In the genomic region with DNA sequence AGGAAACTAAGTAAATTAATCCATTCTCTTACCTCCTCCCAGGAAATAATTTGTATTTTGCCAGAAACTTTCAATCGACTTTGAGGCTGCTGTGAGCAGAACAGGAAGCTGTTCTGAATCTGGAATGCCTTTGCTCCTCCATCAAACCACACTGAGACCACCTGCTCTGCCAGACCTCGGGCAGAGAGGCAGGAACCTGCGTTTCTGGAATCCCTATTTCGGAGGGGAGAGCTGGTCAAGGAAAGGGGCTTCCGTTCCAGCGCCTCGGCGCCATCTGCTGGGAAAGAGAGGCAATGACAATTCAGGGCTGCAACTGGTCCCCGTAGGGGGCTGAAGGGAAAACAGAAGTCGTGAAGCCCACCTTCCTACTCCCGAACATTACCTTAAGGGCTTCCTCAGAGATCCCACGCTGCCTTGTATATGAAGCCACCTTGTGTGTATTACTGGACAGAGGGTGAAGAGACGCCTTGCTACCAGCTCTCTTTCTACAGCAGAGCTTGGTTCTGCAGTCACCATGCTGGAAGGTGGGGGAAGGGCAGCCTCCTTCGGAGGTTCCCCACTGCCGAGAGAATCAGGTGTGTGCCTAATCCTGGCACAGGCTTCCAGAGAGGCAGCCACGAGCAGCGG, we compare ENCODE assay signal across 8 cellular contexts. TPM values are rescaled to one million over a fixed set of nuclear protein-coding genes. Genes with fewer than 3 reads are reported as not detected.
DNase-seq lines count a peak whose midpoint lies in the region; ATAC-seq lines count a peak whose summit lies in the region.

No MANE protein-coding gene starts in this region.

- peak overlapping the region; percentile 58 for H3K4me3 Mint-ChIP-seq in activated CD4-positive, alpha-beta memory T cell treated with anti-CD3 and anti-CD28 coated beads for 36 hours

- H3K9me3 Mint-ChIP-seq in activated CD4-positive, alpha-beta memory T cell treated with anti-CD3 and anti-CD28 coated beads for 36 hours: no peaks in the 10 kb centered on the region

- no peaks in the 10 kb centered on the region for H3K36me3 Mint-ChIP-seq in activated CD4-positive, alpha-beta memory T cell treated with anti-CD3 and anti-CD28 coated beads for 36 hours

- DNase-seq in NCI-H510A treated with DMSO at 0.1 percent for 48 hours (lab: John Stamatoyannopoulos, UW) (peak; percentile 45), NCI-H510A (lab: John Stamatoyannopoulos, UW) (no peak), NCI-H526 (lab: John Stamatoyannopoulos, UW) (peak; percentile 76 to 92), medulla oblongata (ENCODE audit: extremely low spot score) (peak; percentile 87)
- peak; percentile 69 for DNase-seq in activated CD4-positive, alpha-beta memory T cell treated with anti-CD3 and anti-CD28 coated beads for 36 hours
- peak; percentile 20 to 33 (median 21) for DNase-seq in effector memory CD4-positive, alpha-beta T cell
- peak; percentile 32 to 48 (median 36) for DNase-seq in stimulated activated CD4-positive, alpha-beta T cell treated with anti-CD3 and anti-CD28 coated beads, TNF-alpha, amount 100 ng/mL, for 4 hours (ENCODE audit: low read depth in 3 of 3)

- H3K27me3 Mint-ChIP-seq in activated CD4-positive, alpha-beta memory T cell treated with anti-CD3 and anti-CD28 coated beads for 36 hours: peaks cover 22% of the 10 kb centered on the region

- no peak overlapping the region for H3K27ac Mint-ChIP-seq in activated CD4-positive, alpha-beta memory T cell treated with anti-CD3 and anti-CD28 coated beads for 36 hours

- CTCF ChIA-PET in activated CD4-positive, alpha-beta memory T cell treated with anti-CD3 and anti-CD28 coated beads for 36 hours (lab: Charles Lee): interaction anchor here (0.6 to 5.6 kb wide), 38 partner anchors 9 to 467 kb away, joined by 3 to 163 read pairs (median 4); a partner anchor contains a TSS

- peaks cover 10% of the 10 kb centered on the region for H3K4me1 ChIP-seq in effector memory CD4-positive, alpha-beta T cell (ENCODE audit: control insufficient read depth, insufficient read depth, low read length, poor library complexity, severe bottlenecking)

- ATAC-seq in HG03280 (IDR thresholded peaks at IDR 0.05; ENCODE audit: unreplicated experiment): peak; percentile 61

- H3K36me3 ChIP-seq in effector memory CD4-positive, alpha-beta T cell (ENCODE audit: control insufficient read depth, insufficient read depth, low read length): no peaks in the 10 kb centered on the region

- H3K4me3 ChIP-seq in effector memory CD4-positive, alpha-beta T cell (ENCODE audit: insufficient read depth, low read depth, low read length, poor library complexity, severe bottlenecking): no peak overlapping the region

- POLR2A ChIA-PET in activated CD4-positive, alpha-beta memory T cell treated with anti-CD3 and anti-CD28 coated beads for 36 hours (lab: Charles Lee): interaction anchor here (1.3 kb wide), 1 partner anchor 80 kb away, joined by 9 read pairs; no protein-coding TSS in a partner anchor

- no peak overlapping the region for H3K27ac ChIP-seq in effector memory CD4-positive, alpha-beta T cell (ENCODE audit: insufficient read depth, low read length, poor library complexity, severe bottlenecking)

- peaks cover 3% of the 10 kb centered on the region for H3K27me3 ChIP-seq in effector memory CD4-positive, alpha-beta T cell (replicated peaks; ENCODE audit: control insufficient read depth, insufficient read depth, low read length, poor library complexity, severe bottlenecking)

- H3K4me1 Mint-ChIP-seq in activated CD4-positive, alpha-beta memory T cell treated with anti-CD3 and anti-CD28 coated beads for 36 hours (ENCODE audit: low read depth): peaks cover 11% of the 10 kb centered on the region

- intact Hi-C loops in activated CD4-positive, alpha-beta memory T cell treated with anti-CD3 and anti-CD28 coated beads for 36 hours (cut with micrococcal nuclease): loop anchor here (1.0 kb wide), 1 partner anchor 80 kb away; no protein-coding TSS in a partner anchor

- H3K9me3 ChIP-seq in effector memory CD4-positive, alpha-beta T cell (ENCODE audit: control insufficient read depth, low read length): no peaks in the 10 kb centered on the region

RNA-seq across cellular contexts. Expression of a gene that starts 31.2 kb away (rescaled TPM):
- total RNA-seq in activated CD4-positive, alpha-beta memory T cell treated with anti-CD3 and anti-CD28 coated beads for 36 hours: under 1 TPM; 0.41 to 0.45 TPM
